In the genomic region with DNA sequence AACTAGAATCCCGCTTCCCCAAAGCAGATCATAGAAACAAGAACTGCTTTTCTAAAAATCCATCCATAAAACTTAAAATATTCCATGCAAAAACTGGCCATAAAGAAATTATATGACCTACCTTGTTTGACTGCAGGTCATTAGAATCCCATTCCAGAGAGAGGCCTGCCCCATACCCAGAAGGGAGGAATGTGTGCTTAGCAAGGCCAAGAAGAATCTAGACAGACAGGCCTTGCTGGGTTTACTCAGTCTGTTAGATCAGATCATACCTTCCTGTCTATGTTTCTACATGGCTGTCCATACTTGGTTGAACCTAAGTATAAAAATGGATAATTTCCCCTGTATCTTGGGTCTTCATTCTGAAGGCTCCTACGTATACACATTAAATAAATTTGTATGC, we compare ENCODE assay signal across 22 cellular contexts.
DNase-seq lines count a peak whose midpoint lies in the region; TF ChIP-seq lines count a peak whose summit lies in the region.
"Had no signal": no experiment of that assay in that cellular context is flagged by ENCODE, and none has a peak within 500 bp of the region (broad histone marks: within the 10 kb centered on the region; RNA-seq: fewer than 3 reads in every experiment).

No MANE protein-coding gene starts in this region.

- H3K79me2 ChIP-seq in mammary epithelial cell (ENCODE audit: insufficient read depth, low read length) (no peaks in the 10 kb centered on the region), smooth muscle cell (ENCODE audit: low read depth) (no peaks in the 10 kb centered on the region)

- H3K36me3 ChIP-seq in mammary epithelial cell (ENCODE audit: insufficient read depth, low read length) (no peaks in the 10 kb centered on the region), smooth muscle cell (ENCODE audit: low read depth) (no peaks in the 10 kb centered on the region), esophagus squamous epithelium (no peaks in the 10 kb centered on the region), adrenal gland (replicated peaks in 1 of 2) (no peaks in the 10 kb centered on the region)

- no peaks in the 10 kb centered on the region for H3K9me3 ChIP-seq in mammary epithelial cell (replicated peaks; ENCODE audit: insufficient read depth, low read length)
- no peaks in the 10 kb centered on the region for H3K9me3 ChIP-seq in smooth muscle cell (replicated peaks; ENCODE audit: low read depth)
- H3K9me3 ChIP-seq in esophagus squamous epithelium, result no peaks in the 10 kb centered on the region
- H3K9me3 ChIP-seq in adrenal gland (replicated peaks in 1 of 3), result no peaks in the 10 kb centered on the region

- H4K20me1 ChIP-seq in mammary epithelial cell (ENCODE audit: insufficient read depth, low read length) (no peaks in the 10 kb centered on the region), smooth muscle cell (ENCODE audit: low read depth) (no peaks in the 10 kb centered on the region)

- intact Hi-C loops in mammary epithelial cell (cut with micrococcal nuclease) (no loop called here), head of caudate nucleus (cut with DNase I) (no loop called here), esophagus squamous epithelium (cut with DNase I) (no loop called here), adrenal gland (cut with DNase I) (no loop called here)

- no peak overlapping the region for H2AFZ ChIP-seq in mammary epithelial cell (ENCODE audit: low read depth, low read length)
- H2AFZ ChIP-seq in smooth muscle cell (ENCODE audit: low read depth), result no peak overlapping the region
- H2AFZ ChIP-seq: GM23338 had no signal

- no peak overlapping the region for H3K9ac ChIP-seq in mammary epithelial cell (ENCODE audit: insufficient read depth, low read length)
- H3K9ac ChIP-seq in smooth muscle cell (ENCODE audit: low read depth), result peak overlapping the region; percentile 25

- H3K4me3 ChIP-seq in mammary epithelial cell (replicated peaks in 1 of 3; ENCODE audit: insufficient read depth in 1 of 3, low read depth in 2 of 3, low read length in 3 of 3), result no peak overlapping the region
- no peak overlapping the region for H3K4me3 ChIP-seq in smooth muscle cell
- no peak overlapping the region for H3K4me3 ChIP-seq in esophagus squamous epithelium
- no peak overlapping the region for H3K4me3 ChIP-seq in adrenal gland
- H3K4me3 ChIP-seq: GM23338 had no signal

- CTCF ChIA-PET in mammary epithelial cell (lab: Charles Lee; ENCODE audit: low non-redundant PET), result no interaction called here

- TF ChIP-seq CTCF in mammary epithelial cell (conservative IDR thresholded peaks at IDR 0.05 in 1 of 2, IDR thresholded peaks at IDR 0.05 in 1 of 2; ENCODE audit: extremely low read depth in 1 of 2, insufficient read depth in 1 of 2, low read depth in 1 of 2, low read length in 2 of 2) (no peak), smooth muscle cell (IDR thresholded peaks at IDR 0.05; ENCODE audit: borderline replicate concordance, insufficient read depth, poor library complexity, severe bottlenecking) (no peak), esophagus squamous epithelium (IDR thresholded peaks at IDR 0.05) (no peak), adrenal gland (IDR thresholded peaks at IDR 0.05) (no peak)

- no peaks in the 10 kb centered on the region for H3K27me3 ChIP-seq in mammary epithelial cell (ENCODE audit: insufficient read depth, low read length)
- H3K27me3 ChIP-seq in smooth muscle cell (ENCODE audit: low read depth), result no peaks in the 10 kb centered on the region
- H3K27me3 ChIP-seq in esophagus squamous epithelium, result no peaks in the 10 kb centered on the region
- no peaks in the 10 kb centered on the region for H3K27me3 ChIP-seq in adrenal gland

- WGBS in mammary epithelial cell (ENCODE audit: low coverage, missing lambda C conversion rate), result 77% methylated on average over 2 of the region's 2 CpGs
- WGBS in smooth muscle cell (ENCODE audit: low lambda C conversion rate), result 82% methylated on average over 2 of the region's 2 CpGs
- 68 to 72% methylated on average over 2 of the region's 2 CpGs for WGBS in esophagus squamous epithelium, 2 donors
- WGBS in adrenal gland, 4 donors, result 72 to 83% (median 77%) methylated on average over 2 of the region's 2 CpGs

- in situ Hi-C loops in mammary epithelial cell (cut with MboI; ENCODE audit: low sequenced_read_pairs in 2 of 2), result no loop called here

- BruUV-seq in mammary epithelial cell (replicated peaks; lab: Mats Ljungman, UMichigan), result no TSS peak

- peaks cover 15% of the 10 kb centered on the region for H3F3A ChIP-seq in smooth muscle cell (ENCODE audit: low read depth)

- dilution Hi-C loops in mammary epithelial cell (cut with HindIII; ENCODE audit: low sequenced_read_pairs), result no loop called here

- TF ChIP-seq POLR2A in esophagus squamous epithelium (IDR thresholded peaks at IDR 0.05) (no peak), adrenal gland (IDR thresholded peaks at IDR 0.05) (no peak)

- no peak overlapping the region for H3K4me2 ChIP-seq in mammary epithelial cell (ENCODE audit: insufficient read depth, low read depth, low read length)
- no peak overlapping the region for H3K4me2 ChIP-seq in smooth muscle cell
- H3K4me2 ChIP-seq: GM23338 had no signal

- DNase-seq in ELF-1 (ENCODE audit: low read depth, low spot score) (peak; percentile 15), mammary epithelial cell (peak; percentile 9), islet precursor cell (peak; percentile 78), smooth muscle cell (lab: John Stamatoyannopoulos, UW; ENCODE audit: unreplicated experiment) (no peak), head of caudate nucleus (no peak), esophagus squamous epithelium (lab: John Stamatoyannopoulos, UW) (no peak), adrenal gland (no peak)
- DNase-seq: C1 segment of cervical spinal cord; CD4-positive, alpha-beta memory T cell; COR-L47; DMS 273 treated with DMSO at 0.1 percent for 48 hours; DMS79; H9; NCI-H1092; NCI-H1436; NCI-H187; NCI-H2081 treated with DMSO at 0.1 percent for 48 hours; NCI-H2171; NCI-H345; NCI-H510A treated with DMSO at 0.1 percent for 48 hours; NCI-H774 had no signal

- H3K27ac ChIP-seq in mammary epithelial cell (ENCODE audit: insufficient read depth, low read depth, low read length) (no peak overlapping the region), smooth muscle cell (ENCODE audit: low read depth) (peak overlapping the region; percentile 80), esophagus squamous epithelium (no peak overlapping the region), adrenal gland (no peak overlapping the region)

- no peaks in the 10 kb centered on the region for H3K4me1 ChIP-seq in mammary epithelial cell (ENCODE audit: insufficient read depth, low read length)
- H3K4me1 ChIP-seq in smooth muscle cell (ENCODE audit: low read depth), result no peaks in the 10 kb centered on the region
- H3K4me1 ChIP-seq in esophagus squamous epithelium, result no peaks in the 10 kb centered on the region
- no peaks in the 10 kb centered on the region for H3K4me1 ChIP-seq in adrenal gland (replicated peaks in 1 of 2)

Comparison
In these comparisons a context has a peak if more than half of its experiments do, and no peak if none do; other contexts are left out.
1. DNase-seq: peak in ELF-1 (single experiment), mammary epithelial cell (single experiment) and islet precursor cell (single experiment); none in smooth muscle cell (single experiment), head of caudate nucleus (0 of 42), esophagus squamous epithelium (single experiment) and adrenal gland (0 of 7).